ENCODE assay signal across 27 cellular contexts in the genomic region with DNA sequence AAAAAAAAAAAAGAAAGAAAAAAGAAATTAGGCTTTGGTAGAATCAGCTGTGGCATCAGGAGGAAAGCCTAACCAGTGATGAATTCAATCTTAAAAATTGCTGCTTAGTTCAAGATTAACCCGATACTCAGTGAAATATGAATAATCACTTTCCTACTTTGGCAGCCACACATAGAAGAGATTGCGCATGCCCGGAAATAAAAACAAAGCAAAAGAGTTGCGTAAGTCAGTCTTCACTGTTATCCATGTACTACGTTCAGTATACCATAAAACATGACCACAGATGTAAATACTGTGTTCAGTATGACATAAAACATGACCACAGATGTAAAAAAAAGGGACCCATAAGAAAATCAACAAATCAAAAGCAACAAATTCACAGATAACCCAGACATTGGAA. TPM values are rescaled to one million over a fixed set of nuclear protein-coding genes. Genes with fewer than 3 reads are reported as not detected.
DNase-seq lines count a peak whose midpoint lies in the region; ATAC-seq and TF ChIP-seq lines count a peak whose summit lies in the region.
"Had no signal": no experiment of that assay in that cellular context is flagged by ENCODE, and none has a peak within 500 bp of the region (broad histone marks: within the 10 kb centered on the region; RNA-seq: fewer than 3 reads in every experiment).

No MANE protein-coding gene starts in this region.

- no peaks in the 10 kb centered on the region for H3K4me1 ChIP-seq in IMR-90 (ENCODE audit: control insufficient read depth, insufficient read depth, low read length)
- no peaks in the 10 kb centered on the region for H3K4me1 ChIP-seq in prostate gland (replicated peaks)
- H3K4me1 ChIP-seq: SJCRH30 had no signal

- no peak overlapping the region for H3K27ac ChIP-seq in IMR-90 (ENCODE audit: insufficient read depth, low read length)
- H3K27ac ChIP-seq in prostate gland: no peak overlapping the region
- H3K27ac ChIP-seq: esophagus muscularis mucosa, heart right ventricle, SJCRH30 had no signal

- no peak for TF ChIP-seq CTCF in IMR-90 (conservative IDR thresholded peaks at IDR 0.05; ENCODE audit: low read depth, low read length)
- TF ChIP-seq CTCF in cardiac fibroblast (IDR thresholded peaks at IDR 0.05; ENCODE audit: low read depth, low read length): no peak
- no peak for TF ChIP-seq CTCF in prostate gland (IDR thresholded peaks at IDR 0.05)

- in situ Hi-C loops in IMR-90 (cut with MboI; ENCODE audit: low sequenced_read_pairs): loop anchor here (10.0 kb wide), 1 partner anchor 795 kb away; no protein-coding TSS in a partner anchor

- no peaks in the 10 kb centered on the region for H3K36me3 ChIP-seq in IMR-90 (ENCODE audit: control insufficient read depth, insufficient read depth, low read length)
- no peaks in the 10 kb centered on the region for H3K36me3 ChIP-seq in prostate gland
- H3K36me3 ChIP-seq: esophagus muscularis mucosa, heart right ventricle, SJCRH30 had no signal

- H3K56ac ChIP-seq in IMR-90 (ENCODE audit: extremely low read depth, insufficient read depth, low read length): no peak overlapping the region

- no peaks in the 10 kb centered on the region; the same call in 1 of the 2 replicates for H3K27me3 ChIP-seq in IMR-90 (ENCODE audit: control insufficient read depth, insufficient read depth, low read length)
- H3K27me3 ChIP-seq in prostate gland (replicated peaks; ENCODE audit: insufficient read depth): no peaks in the 10 kb centered on the region
- H3K27me3 ChIP-seq: SJCRH30 had no signal

- CTCF ChIA-PET in IMR-90 (lab: Yijun Ruan, JAX): no interaction called here

- H3K4me3 ChIP-seq in IMR-90 (ENCODE audit: insufficient read depth, low read depth, low read length) (no peak overlapping the region), cardiac fibroblast (replicated peaks in 1 of 2; ENCODE audit: low read depth in 2 of 2, low read length in 2 of 2) (no peak overlapping the region), prostate gland (no peak overlapping the region)
- H3K4me3 ChIP-seq: esophagus muscularis mucosa, heart right ventricle, SJCRH30, smooth muscle cell had no signal

- no TSS peak for BruUV-seq in IMR-90 (replicated peaks; lab: Mats Ljungman, UMichigan)

- H3K9me3 ChIP-seq in IMR-90 (ENCODE audit: control insufficient read depth, insufficient read depth, low read length) (no peaks in the 10 kb centered on the region), prostate gland (no peaks in the 10 kb centered on the region)
- H3K9me3 ChIP-seq: esophagus muscularis mucosa, heart right ventricle, SJCRH30 had no signal

- H3K14ac ChIP-seq in IMR-90 (replicated peaks; ENCODE audit: low read depth, low read length): no peak overlapping the region

- intact Hi-C loops in IMR-90 (cut with micrococcal nuclease) (no loop called here), prostate gland (cut with DNase I) (loop anchor here (5.0 to 10.0 kb wide), 2 partner anchors 797 to 875 kb away; a partner anchor contains a TSS)

- TF ChIP-seq RAD21 in IMR-90 (IDR thresholded peaks at IDR 0.05; ENCODE audit: low read length): no peak

- ATAC-seq in IMR-90 (ENCODE audit: low read depth) (no peak), HG03135 (IDR thresholded peaks at IDR 0.05; ENCODE audit: unreplicated experiment) (no peak), GM19324 (IDR thresholded peaks at IDR 0.05; ENCODE audit: low FRiP score, unreplicated experiment) (no peak)
- ATAC-seq: activated CD4-positive, CD25-positive, alpha-beta regulatory T cell treated with anti-CD3 and anti-CD28 coated beads, Interleukin-2, amount 50 U/mL, for 24 hours; activated naive CD4-positive, alpha-beta T cell treated with anti-CD3 and anti-CD28 coated beads, Interleukin-2, amount 50 U/mL, for 72 hours; heart right ventricle; natural killer cell had no signal

- H3K4ac ChIP-seq in IMR-90 (ENCODE audit: low read depth, low read length): no peak overlapping the region

- no peaks in the 10 kb centered on the region for H3K9me1 ChIP-seq in IMR-90 (ENCODE audit: insufficient read depth, low read length)

- no peak for TF ChIP-seq POLR2A in IMR-90 (IDR thresholded peaks at IDR 0.05; ENCODE audit: low read depth, low read length)
- TF ChIP-seq POLR2A in prostate gland (IDR thresholded peaks at IDR 0.05): no peak

- no peak overlapping the region for H3K9ac ChIP-seq in IMR-90 (ENCODE audit: low read depth, low read length)

- no peak overlapping the region for H2AK9ac ChIP-seq in IMR-90 (replicated peaks; ENCODE audit: low read depth, low read length, poor library complexity)

- peak; percentile 14 for DNase-seq in IMR-90
- peak; percentile 23 for DNase-seq in NCI-H460 (ENCODE audit: extremely low read depth, low read depth)
- DNase-seq in cardiac fibroblast (ENCODE audit: low read depth in 2 of 2): peak; percentile 56 to 71
- DNase-seq in myocyte (ENCODE audit: low read depth): peak; percentile 15
- DNase-seq in prostate gland (ENCODE audit: low spot score): no peak
- DNase-seq: activated T-cell treated with anti-CD3 and anti-CD28 coated beads, Interleukin-2, amount 50 U/mL, for 48 hours; dermis blood vessel endothelial cell; GF-D8; heart right ventricle; natural killer cell; NCI-H187 treated with DMSO at 0.1 percent for 48 hours; NCI-H510A; SJCRH30; stimulated activated CD8-positive, alpha-beta memory T cell treated with anti-CD3 and anti-CD28 coated beads, Interleukin-4, amount 100 ng/mL, for 48 hours had no signal

- dilution Hi-C loops in IMR-90 (cut with HindIII; ENCODE audit: low sequenced_read_pairs, unreplicated experiment): no loop called here

- H2AK5ac ChIP-seq in IMR-90 (ENCODE audit: low read depth, low read length): no peak overlapping the region

- H3K79me1 ChIP-seq in IMR-90 (ENCODE audit: low read depth in 1 of 2, low read length in 2 of 2): no peaks in the 10 kb centered on the region

- H4K8ac ChIP-seq in IMR-90 (ENCODE audit: low read depth in 2 of 2, low read length in 2 of 2): no peak overlapping the region

- POLR2A ChIA-PET in IMR-90 (lab: Charles Lee; ENCODE audit: unreplicated experiment): interaction anchor here (0.6 kb wide), 1 partner anchor 447 kb away, joined by 7 read pairs; no protein-coding TSS in a partner anchor

- H3K18ac ChIP-seq in IMR-90 (ENCODE audit: low read depth, low read length): no peak overlapping the region

- no peak overlapping the region for H4K91ac ChIP-seq in IMR-90 (ENCODE audit: insufficient read depth, low read depth, low read length)

- H3K23ac ChIP-seq in IMR-90 (ENCODE audit: low read depth, low read length): no peak overlapping the region

- no peak overlapping the region for H2AFZ ChIP-seq in IMR-90 (replicated peaks; ENCODE audit: low read length, poor library complexity)

- no peak overlapping the region for H3K4me2 ChIP-seq in IMR-90 (ENCODE audit: low read depth, low read length)
- H3K4me2 ChIP-seq: smooth muscle cell had no signal

- no peak overlapping the region for H2BK20ac ChIP-seq in IMR-90 (ENCODE audit: low read depth, low read length)

- WGBS in IMR-90 (ENCODE audit: extremely low coverage in 2 of 2, insufficient read length in 1 of 2), 2 experiments: no CpG with 5 or more reads among the region's 5 CpGs
- 47% methylated on average over 5 of the region's 5 CpGs for WGBS in prostate gland

- no peaks in the 10 kb centered on the region for H4K20me1 ChIP-seq in IMR-90 (ENCODE audit: insufficient read depth, low read length)

- no peak overlapping the region for H4K5ac ChIP-seq in IMR-90 (ENCODE audit: low read depth, low read length)

- no peak overlapping the region for H2BK15ac ChIP-seq in IMR-90 (ENCODE audit: low read depth, low read length)

- no peak overlapping the region for H2BK5ac ChIP-seq in IMR-90 (ENCODE audit: low read depth, low read length, poor library complexity, severe bottlenecking)

- H2BK120ac ChIP-seq in IMR-90 (ENCODE audit: low read depth, low read length): no peak overlapping the region

TF ChIP-seq in IMR-90, 13 proteins besides CTCF, POLR2A, EP300 and RAD21:
- no peak for TF ChIP-seq CHD1 (IDR thresholded peaks at IDR 0.05; ENCODE audit: low read depth, low read length)
- TF ChIP-seq RCOR1 (IDR thresholded peaks at IDR 0.05; ENCODE audit: insufficient replicate concordance, low read length): no peak
- peak; percentile 80 for TF ChIP-seq CEBPB (IDR thresholded peaks at IDR 0.05; ENCODE audit: low read depth, low read length)
- TF ChIP-seq FOS (IDR thresholded peaks at IDR 0.05; ENCODE audit: low read depth, low read length): no peak
- TF ChIP-seq MAZ (IDR thresholded peaks at IDR 0.05; ENCODE audit: borderline replicate concordance, low read depth, low read length): no peak

RNA-seq across cellular contexts. Expression of a gene that starts 19.1 kb away (rescaled TPM):
- total RNA-seq in IMR-90 (2012; rRNA removed) (not detected in 2 replicates), myocyte (0.08 TPM in 1 of 2 replicates, not detected in the other), prostate gland (1 to 10 TPM; 1.3 to 3.1 TPM)
- not detected in 2 replicates for polyA plus RNA-seq in IMR-90 (2012; rRNA removed)
- not detected in 2 replicates for polyA plus RNA-seq in IMR-90 (2012; cell fraction: cytosol; rRNA removed)
- polyA plus RNA-seq in IMR-90 (2012; cell fraction: nucleus; rRNA removed; ENCODE audit: low replicate concordance): not detected in 2 replicates
- 0.07 TPM in 1 of 2 replicates, not detected in the other for total RNA-seq in NCI-H460 (2014; rRNA removed; shearing (Covaris generic))
- not detected in 2 replicates for polyA plus RNA-seq in NCI-H460 (2014; cell fraction: nucleus; rRNA removed)
- 0.05 TPM for polyA plus RNA-seq in myocyte (2012)
- total RNA-seq: activated naive CD4-positive, alpha-beta T cell treated with anti-CD3 and anti-CD28 coated beads, Interleukin-2, amount 50 U/mL, for 72 hours; dermis blood vessel endothelial cell; HT-29; progenitor cell of endocrine pancreas; SJCRH30 had no signal

RNA-seq across cellular contexts. Expression of a gene that starts 54.4 kb away (rescaled TPM):
- total RNA-seq in IMR-90 (2012; rRNA removed) (not detected in 2 replicates), myocyte (not detected in 2 replicates), prostate gland (not detected)
- polyA plus RNA-seq in IMR-90 (2012; rRNA removed): not detected in 2 replicates
- polyA plus RNA-seq in IMR-90 (2012; cell fraction: cytosol; rRNA removed): not detected in 2 replicates
- not detected in 2 replicates for polyA plus RNA-seq in IMR-90 (2012; cell fraction: nucleus; rRNA removed; ENCODE audit: low replicate concordance)
- not detected in 2 replicates for total RNA-seq in NCI-H460 (2014; rRNA removed; shearing (Covaris generic))
- not detected in 2 replicates for polyA plus RNA-seq in NCI-H460 (2014; cell fraction: nucleus; rRNA removed)
- not detected for polyA plus RNA-seq in myocyte (2012)
- total RNA-seq: dermis blood vessel endothelial cell, esophagus muscularis mucosa, heart right ventricle, HT-29, lung microvascular endothelial cell, M059J, natural killer cell, progenitor cell of endocrine pancreas, SJCRH30, smooth muscle cell, temporal lobe had no signal
- polyA plus RNA-seq: BJ, keratinocyte, smooth muscle cell had no signal
